ENCODE assay signal across 8 cellular contexts in the genomic region with DNA sequence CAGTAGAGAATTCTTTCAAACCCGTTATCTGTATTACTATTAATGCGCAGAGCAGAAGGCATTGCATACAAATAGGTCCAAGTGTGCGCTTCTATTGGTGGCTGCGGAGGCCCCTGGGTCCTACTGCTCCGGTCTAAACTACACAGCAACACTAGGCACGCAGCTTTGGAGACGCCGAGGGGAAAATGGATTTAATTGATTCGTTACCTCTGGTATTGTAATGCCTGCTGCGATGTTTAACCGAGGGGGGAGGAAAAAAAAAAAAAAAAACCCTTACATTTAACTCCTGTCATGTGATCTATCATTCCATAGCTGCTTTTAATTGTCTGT. TPM values are rescaled to one million over a fixed set of nuclear protein-coding genes. Genes with fewer than 3 reads are reported as not detected.
DNase-seq lines count a peak whose midpoint lies in the region; ATAC-seq, FAIRE-seq and TF ChIP-seq lines count a peak whose summit lies in the region.

A gene (minus strand): TSS at position 46 of the 330 bp plus-strand sequence.

- H4K20me1 ChIP-seq in keratinocyte (ENCODE audit: control insufficient read depth, extremely low read depth, insufficient read depth, low read length), result no peaks in the 10 kb centered on the region

- no peak within 1 kb of the TSS for H2AFZ ChIP-seq in keratinocyte (ENCODE audit: control insufficient read depth, low read length)

- H3K9me1 ChIP-seq in keratinocyte (ENCODE audit: control insufficient read depth, extremely low read depth, insufficient read depth, low read length), result no peaks in the 10 kb centered on the region

- in situ Hi-C loops in brain microvascular endothelial cell (cut with HindIII; ENCODE audit: low pct_ligation_motif_present, low sequenced_read_pairs), result no loop called here

- no peak within 1 kb of the TSS for H3K9ac ChIP-seq in keratinocyte (ENCODE audit: control insufficient read depth, extremely low read depth, insufficient read depth, low read length)

- no peak for FAIRE-seq in keratinocyte (lab: Jason Lieb, UNC)

- H3K4me2 ChIP-seq in keratinocyte (ENCODE audit: control insufficient read depth, extremely low read depth, insufficient read depth, low read depth, low read length), result no peak within 1 kb of the TSS

- no peaks in the 10 kb centered on the region for H3K36me3 ChIP-seq in brain microvascular endothelial cell (replicated peaks)
- no peaks in the 10 kb centered on the region for H3K36me3 ChIP-seq in keratinocyte (ENCODE audit: control insufficient read depth in 2 of 2, extremely low read depth in 1 of 2, insufficient read depth in 2 of 2, low read length in 2 of 2)
- H3K36me3 ChIP-seq in spleen, result no peaks in the 10 kb centered on the region

- TF ChIP-seq POLR2A in spleen (IDR thresholded peaks at IDR 0.05), result no peak

- TF ChIP-seq CTCF in brain microvascular endothelial cell (IDR thresholded peaks at IDR 0.05; ENCODE audit: low read depth, low read length, missing control alignments), result no peak
- TF ChIP-seq CTCF in keratinocyte (optimal IDR thresholded peaks at IDR 0.05 in 1 of 3, IDR thresholded peaks at IDR 0.05 in 1 of 3, conservative IDR thresholded peaks at IDR 0.05 in 1 of 3; ENCODE audit: extremely low read depth in 1 of 3, insufficient read depth in 2 of 3, low read length in 3 of 3), result no peak
- no peak for TF ChIP-seq CTCF in spleen (IDR thresholded peaks at IDR 0.05 in 8 of 11, conservative IDR thresholded peaks at IDR 0.05 in 3 of 11)

- no peaks in the 10 kb centered on the region for H3K4me1 ChIP-seq in keratinocyte (ENCODE audit: control insufficient read depth, extremely low read depth, insufficient read depth, low read length)
- H3K4me1 ChIP-seq in spleen, result peaks cover 0 to 15% (median 3%) of the 10 kb centered on the region in 6 donors

- ATAC-seq in GM21515 (IDR thresholded peaks at IDR 0.05; ENCODE audit: unreplicated experiment) (no peak), GM21381 (IDR thresholded peaks at IDR 0.05; ENCODE audit: unreplicated experiment) (no peak), HG02938 (IDR thresholded peaks at IDR 0.05; ENCODE audit: unreplicated experiment) (no peak)

- no peaks in the 10 kb centered on the region for H3K79me2 ChIP-seq in keratinocyte (ENCODE audit: control insufficient read depth, insufficient read depth, low read length)

- H3K27ac ChIP-seq in brain microvascular endothelial cell, result peak within 1 kb of the TSS; percentile 33
- H3K27ac ChIP-seq in keratinocyte (ENCODE audit: control insufficient read depth, insufficient read depth, low read length), result no peak within 1 kb of the TSS
- no peak within 1 kb of the TSS for H3K27ac ChIP-seq in spleen

- WGBS in spleen, 5 donors, result 4 to 10% (median 5%) methylated on average over 11 of the region's 11 CpGs

- dilution Hi-C loops in keratinocyte (cut with MboI; ENCODE audit: extremely low pct_ligation_motif_present, low sequenced_read_pairs), result no loop called here

- H3K27me3 ChIP-seq in brain microvascular endothelial cell (replicated peaks) (no peaks in the 10 kb centered on the region), keratinocyte (ENCODE audit: control insufficient read depth, extremely low read depth, insufficient read depth, low read length) (peaks cover 27% of the 10 kb centered on the region), spleen (replicated peaks in 1 of 7) (peaks cover 0 to 42% (median 8%) of the 10 kb centered on the region in 7 donors)

- H3K4me3 ChIP-seq in brain microvascular endothelial cell (ENCODE audit: low read depth, low read length) (peak within 1 kb of the TSS; percentile 68), keratinocyte (ENCODE audit: control insufficient read depth in 2 of 3, extremely low read depth in 1 of 3, insufficient read depth in 2 of 3, low read depth in 1 of 3, low read length in 3 of 3) (no peak within 1 kb of the TSS), spleen (peak within 1 kb of the TSS in 4 of 8 donors; percentile 5 to 44 (median 14))

- H3K9me3 ChIP-seq in keratinocyte (ENCODE audit: control insufficient read depth, low read depth, low read length) (no peaks in the 10 kb centered on the region), spleen (peaks cover 0 to 7% (median 0%) of the 10 kb centered on the region in 8 donors)

- intact Hi-C loops in spleen (cut with DNase I; ENCODE audit: low total_unique reads), result no loop called here

- DNase-seq in LHCN-M2 (ENCODE audit: low read depth) (peak; percentile 17), brain microvascular endothelial cell (peak; percentile 66), keratinocyte (ENCODE audit: low read depth, low spot score) (no peak), spleen (no peak)
- DNase-seq in central memory CD4-positive, alpha-beta T cell, result no peak

RNA-seq across cellular contexts. Expression of the gene that starts here (rescaled TPM):
- total RNA-seq in LHCN-M2 (2014; rRNA removed) (22.9 and 25.9 TPM in 2 replicates), spleen (10 to 100 TPM; 24.1 to 37.3 (median 28.5) TPM)
- 12.2 TPM for polyA plus RNA-seq in LHCN-M2 (2012)
- polyA plus RNA-seq in keratinocyte (20.7 to 37.2 TPM (median 27.1 TPM) in 3 replicates), spleen (1 to 10 TPM; 3.4 to 3.8 (median 3.4) TPM)
- 35.4 TPM for polyA plus RNA-seq in keratinocyte (2011; ENCODE audit: low read depth)
- polyA plus RNA-seq in keratinocyte (2011; cell fraction: cytosol; rRNA removed), result 8.2 and 15.6 TPM in 2 replicates
- 48.7 and 63.0 TPM in 2 replicates for polyA plus RNA-seq in keratinocyte (2011; cell fraction: nucleus; rRNA removed)
- polyA plus RNA-seq in keratinocyte (2012; ENCODE audit: low replicate concordance), result 15.3 and 36.6 TPM in 2 replicates
- 48.0 to 95.4 TPM (median 60.4 TPM) in 3 replicates for polyA minus RNA-seq in keratinocyte
- 18.2 TPM for polyA minus RNA-seq in keratinocyte (2011; cell fraction: cytosol; rRNA and poly(A)+ RNA removed)
- polyA minus RNA-seq in keratinocyte (2011; cell fraction: nucleus; rRNA and poly(A)+ RNA removed), result 99.6 and 170 TPM in 2 replicates

Comparison
In these comparisons a context has a peak if more than half of its experiments do, and no peak if none do; other contexts are left out.
1. DNase-seq: peak in LHCN-M2 (single experiment) and brain microvascular endothelial cell (single experiment); none in keratinocyte (single experiment), spleen (single experiment) and central memory CD4-positive, alpha-beta T cell (single experiment).